ENCODE assay signal across 1 cellular context in the genomic region with DNA sequence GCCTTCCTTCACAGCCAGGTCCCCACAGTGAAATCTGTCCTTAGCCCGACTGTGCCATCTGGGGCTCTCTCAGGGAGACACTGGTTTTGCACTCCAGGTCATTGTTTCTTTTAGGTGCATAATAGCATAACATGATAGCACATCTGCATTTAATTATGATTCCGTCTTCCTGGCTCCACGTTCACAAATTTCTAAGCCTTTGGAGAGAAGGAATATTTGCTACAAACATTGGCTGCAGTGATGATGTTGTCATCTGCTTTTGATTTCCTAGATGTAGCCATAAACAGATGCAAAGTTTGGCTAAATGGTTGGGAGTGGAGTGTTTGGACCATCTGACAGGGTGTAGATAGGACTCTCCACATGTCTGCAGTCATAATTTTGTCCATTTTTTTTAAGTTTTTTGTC.
A peak's percentile ranks its signal among the peaks of the same experiment; 100 is the strongest.
TF ChIP-seq lines count a peak whose summit lies in the region.

No MANE protein-coding gene starts in this region.

TF ChIP-seq in SK-N-SH, 30 proteins besides CTCF, POLR2A, EP300 and RAD21 (continued from another document):
- no peak for TF ChIP-seq EZH2phosphoT487 (IDR thresholded peaks at IDR 0.05; ENCODE audit: borderline replicate concordance, low read depth)
- TF ChIP-seq, protein P1, sequence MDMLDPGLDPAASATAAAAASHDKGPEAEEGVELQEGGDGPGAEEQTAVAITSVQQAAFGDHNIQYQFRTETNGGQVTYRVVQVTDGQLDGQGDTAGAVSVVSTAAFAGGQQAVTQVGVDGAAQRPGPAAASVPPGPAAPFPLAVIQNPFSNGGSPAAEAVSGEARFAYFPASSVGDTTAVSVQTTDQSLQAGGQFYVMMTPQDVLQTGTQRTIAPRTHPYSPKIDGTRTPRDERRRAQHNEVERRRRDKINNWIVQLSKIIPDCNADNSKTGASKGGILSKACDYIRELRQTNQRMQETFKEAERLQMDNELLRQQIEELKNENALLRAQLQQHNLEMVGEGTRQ (IDR thresholded peaks at IDR 0.05; ENCODE audit: borderline replicate concordance, low read depth, low read length) = no peak
- TF ChIP-seq RCOR1 (IDR thresholded peaks at IDR 0.05; ENCODE audit: low read length) = peak; percentile 94
- peak; percentile 82 for TF ChIP-seq MXI1 (IDR thresholded peaks at IDR 0.05; ENCODE audit: low read depth, low read length)
- TF ChIP-seq, protein P2, sequence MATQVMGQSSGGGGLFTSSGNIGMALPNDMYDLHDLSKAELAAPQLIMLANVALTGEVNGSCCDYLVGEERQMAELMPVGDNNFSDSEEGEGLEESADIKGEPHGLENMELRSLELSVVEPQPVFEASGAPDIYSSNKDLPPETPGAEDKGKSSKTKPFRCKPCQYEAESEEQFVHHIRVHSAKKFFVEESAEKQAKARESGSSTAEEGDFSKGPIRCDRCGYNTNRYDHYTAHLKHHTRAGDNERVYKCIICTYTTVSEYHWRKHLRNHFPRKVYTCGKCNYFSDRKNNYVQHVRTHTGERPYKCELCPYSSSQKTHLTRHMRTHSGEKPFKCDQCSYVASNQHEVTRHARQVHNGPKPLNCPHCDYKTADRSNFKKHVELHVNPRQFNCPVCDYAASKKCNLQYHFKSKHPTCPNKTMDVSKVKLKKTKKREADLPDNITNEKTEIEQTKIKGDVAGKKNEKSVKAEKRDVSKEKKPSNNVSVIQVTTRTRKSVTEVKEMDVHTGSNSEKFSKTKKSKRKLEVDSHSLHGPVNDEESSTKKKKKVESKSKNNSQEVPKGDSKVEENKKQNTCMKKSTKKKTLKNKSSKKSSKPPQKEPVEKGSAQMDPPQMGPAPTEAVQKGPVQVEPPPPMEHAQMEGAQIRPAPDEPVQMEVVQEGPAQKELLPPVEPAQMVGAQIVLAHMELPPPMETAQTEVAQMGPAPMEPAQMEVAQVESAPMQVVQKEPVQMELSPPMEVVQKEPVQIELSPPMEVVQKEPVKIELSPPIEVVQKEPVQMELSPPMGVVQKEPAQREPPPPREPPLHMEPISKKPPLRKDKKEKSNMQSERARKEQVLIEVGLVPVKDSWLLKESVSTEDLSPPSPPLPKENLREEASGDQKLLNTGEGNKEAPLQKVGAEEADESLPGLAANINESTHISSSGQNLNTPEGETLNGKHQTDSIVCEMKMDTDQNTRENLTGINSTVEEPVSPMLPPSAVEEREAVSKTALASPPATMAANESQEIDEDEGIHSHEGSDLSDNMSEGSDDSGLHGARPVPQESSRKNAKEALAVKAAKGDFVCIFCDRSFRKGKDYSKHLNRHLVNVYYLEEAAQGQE (IDR thresholded peaks at IDR 0.05; ENCODE audit: low read depth, low read length) = no peak
- TF ChIP-seq GATA2 (CRISPR knock-in tag; IDR thresholded peaks at IDR 0.05) = peak; percentile 70
- TF ChIP-seq MEF2A (IDR thresholded peaks at IDR 0.05; ENCODE audit: borderline replicate concordance, low read depth) = no peak
- peak; percentile 80 for TF ChIP-seq CHD2 (IDR thresholded peaks at IDR 0.05; ENCODE audit: low read length, partially characterized antibody)
- no peak for TF ChIP-seq FOSL2 (IDR thresholded peaks at IDR 0.05; ENCODE audit: borderline replicate concordance, low read depth)
- TF ChIP-seq ELF1 (IDR thresholded peaks at IDR 0.05) = no peak
- peak; percentile 75 for TF ChIP-seq NFIC (IDR thresholded peaks at IDR 0.05; ENCODE audit: borderline replicate concordance)
- TF ChIP-seq GABPA (IDR thresholded peaks at IDR 0.05; ENCODE audit: low read depth) = no peak
- no peak for TF ChIP-seq NRF1 (IDR thresholded peaks at IDR 0.05; ENCODE audit: low read depth, low read length)
- TF ChIP-seq IRF3 (IDR thresholded peaks at IDR 0.05; ENCODE audit: low read depth, low read length) = no peak
- no peak for TF ChIP-seq FOXM1 (IDR thresholded peaks at IDR 0.05; ENCODE audit: low read depth)
- no peak for TF ChIP-seq SMC3 (IDR thresholded peaks at IDR 0.05; ENCODE audit: low read depth, low read length)
- TF ChIP-seq TAF1 (IDR thresholded peaks at IDR 0.05; ENCODE audit: borderline replicate concordance, low read depth, low read length) = no peak
- TF ChIP-seq, protein P3, sequence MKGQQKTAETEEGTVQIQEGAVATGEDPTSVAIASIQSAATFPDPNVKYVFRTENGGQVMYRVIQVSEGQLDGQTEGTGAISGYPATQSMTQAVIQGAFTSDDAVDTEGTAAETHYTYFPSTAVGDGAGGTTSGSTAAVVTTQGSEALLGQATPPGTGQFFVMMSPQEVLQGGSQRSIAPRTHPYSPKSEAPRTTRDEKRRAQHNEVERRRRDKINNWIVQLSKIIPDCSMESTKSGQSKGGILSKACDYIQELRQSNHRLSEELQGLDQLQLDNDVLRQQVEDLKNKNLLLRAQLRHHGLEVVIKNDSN (IDR thresholded peaks at IDR 0.05; ENCODE audit: borderline replicate concordance, low read depth) = no peak
- no peak for TF ChIP-seq JUND (IDR thresholded peaks at IDR 0.05)
- no peak for TF ChIP-seq YY1 (IDR thresholded peaks at IDR 0.05; ENCODE audit: low read depth)
